ENCODE assay signal across 28 cellular contexts in the genomic region with DNA sequence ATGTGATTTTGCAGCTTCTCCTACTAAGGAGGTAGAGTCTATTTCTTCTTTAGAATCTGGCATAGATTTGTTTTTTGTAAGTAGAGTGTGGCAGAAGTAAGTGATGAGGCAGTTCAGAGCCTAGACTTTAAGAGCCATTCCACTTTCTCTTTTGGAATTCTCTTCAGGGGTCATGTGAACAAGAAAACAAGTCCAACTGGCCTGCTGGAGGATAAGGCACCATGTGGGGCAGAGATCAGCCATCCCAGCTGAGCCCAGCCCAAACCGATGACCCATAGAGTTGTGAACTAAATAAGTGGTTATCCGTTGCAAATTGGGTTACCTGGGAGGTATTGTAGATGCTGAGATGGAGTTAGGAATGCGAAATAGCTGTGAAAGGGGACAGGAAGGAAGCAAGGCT.
"Had no signal": no experiment of that assay in that cellular context is flagged by ENCODE, and none has a peak within 500 bp of the region (broad histone marks: within the 10 kb centered on the region; RNA-seq: fewer than 3 reads in every experiment).

No MANE protein-coding gene starts in this region.

- H3K27ac Mint-ChIP-seq: activated CD4-positive, alpha-beta T cell treated with anti-CD3 and anti-CD28 coated beads, Interleukin-2, amount 10 ng/mL, durations not matched to agents 24 days and 14 days; activated CD8-positive, alpha-beta memory T cell treated with anti-CD3 and anti-CD28 coated beads, Interleukin-2, amount 10 ng/mL, durations not matched to agents 7 days and 5 days; activated CD8-positive, alpha-beta T cell treated with anti-CD3 and anti-CD28 coated beads for 36 hours; activated naive CD4-positive, alpha-beta T cell treated with anti-CD3 and anti-CD28 coated beads, Interleukin-2, amount 50 U/mL, for 72 hours; activated T-cell treated with anti-CD3 and anti-CD28 coated beads, Interleukin-2, amount 50 U/mL, for 72 hours; naive thymus-derived CD4-positive, alpha-beta T cell; stimulated activated effector memory CD8-positive, alpha-beta T cell treated with anti-CD3 and anti-CD28 coated beads, Interleukin-12 subunit alpha, Interleukin-12 subunit beta, amount 100 ng/mL, for 72 hours; stimulated activated naive CD8-positive, alpha-beta T cell treated with anti-CD3 and anti-CD28 coated beads, Interleukin-15, Interleukin-2, amounts not matched to agents 100 ng/mL and 50 ng/mL, for 24 hours; T-helper 1 cell treated with Interleukin-12 subunit alpha and Interleukin-12 subunit beta and Interleukin-4 antibody, amounts not matched to agents 30 μg/mL and 1 μg/mL, for 36 hours had no signal

- H3K9me3 ChIP-seq: esophagus squamous epithelium, pancreas, prostate gland, sigmoid colon, thoracic aorta, upper lobe of left lung had no signal

- H3K36me3 Mint-ChIP-seq: activated CD8-positive, alpha-beta memory T cell treated with anti-CD3 and anti-CD28 coated beads, Interleukin-2, amount 10 ng/mL, durations not matched to agents 7 days and 5 days; activated naive CD4-positive, alpha-beta T cell treated with anti-CD3 and anti-CD28 coated beads, Interleukin-2, amount 50 U/mL, for 72 hours; naive thymus-derived CD4-positive, alpha-beta T cell; stimulated activated effector memory CD8-positive, alpha-beta T cell treated with anti-CD3 and anti-CD28 coated beads, Interleukin-12 subunit alpha, Interleukin-12 subunit beta, amount 100 ng/mL, for 72 hours had no signal

- H3K4me3 ChIP-seq: esophagus squamous epithelium, pancreas, prostate gland, sigmoid colon, thoracic aorta, upper lobe of left lung had no signal

- H3K4me3 Mint-ChIP-seq: activated CD4-positive, alpha-beta T cell treated with anti-CD3 and anti-CD28 coated beads, Interleukin-2, amount 10 ng/mL, durations not matched to agents 24 days and 14 days; activated CD8-positive, alpha-beta memory T cell treated with anti-CD3 and anti-CD28 coated beads, Interleukin-2, amount 10 ng/mL, durations not matched to agents 7 days and 5 days; activated CD8-positive, alpha-beta T cell treated with anti-CD3 and anti-CD28 coated beads for 36 hours; activated T-cell treated with anti-CD3 and anti-CD28 coated beads, Interleukin-2, amount 50 U/mL, for 72 hours; central memory CD8-positive, alpha-beta T cell; naive thymus-derived CD4-positive, alpha-beta T cell; stimulated activated effector memory CD8-positive, alpha-beta T cell treated with anti-CD3 and anti-CD28 coated beads, Interleukin-12 subunit alpha, Interleukin-12 subunit beta, amount 100 ng/mL, for 72 hours; stimulated activated naive CD8-positive, alpha-beta T cell treated with anti-CD3 and anti-CD28 coated beads, Interleukin-15, Interleukin-2, amounts not matched to agents 100 ng/mL and 50 ng/mL, for 24 hours; T-helper 1 cell treated with Interleukin-12 subunit alpha and Interleukin-12 subunit beta and Interleukin-4 antibody, amounts not matched to agents 30 μg/mL and 1 μg/mL, for 36 hours had no signal

- H3K4me1 Mint-ChIP-seq: activated CD4-positive, alpha-beta T cell treated with anti-CD3 and anti-CD28 coated beads, Interleukin-2, amount 10 ng/mL, durations not matched to agents 24 days and 14 days; activated CD8-positive, alpha-beta memory T cell treated with anti-CD3 and anti-CD28 coated beads, Interleukin-2, amount 10 ng/mL, durations not matched to agents 7 days and 5 days; central memory CD8-positive, alpha-beta T cell; naive thymus-derived CD4-positive, alpha-beta T cell; stimulated activated effector memory CD8-positive, alpha-beta T cell treated with anti-CD3 and anti-CD28 coated beads, Interleukin-12 subunit alpha, Interleukin-12 subunit beta, amount 100 ng/mL, for 72 hours had no signal

- H3K4me1 ChIP-seq: esophagus squamous epithelium, pancreas, prostate gland, sigmoid colon, upper lobe of left lung had no signal

- H3K36me3 ChIP-seq: esophagus squamous epithelium, pancreas, prostate gland, sigmoid colon, thoracic aorta, upper lobe of left lung, WERI-Rb-1 had no signal

- H3K27me3 ChIP-seq: esophagus squamous epithelium, pancreas, sigmoid colon, upper lobe of left lung had no signal

- H3K9me3 Mint-ChIP-seq: activated CD4-positive, alpha-beta T cell treated with anti-CD3 and anti-CD28 coated beads, Interleukin-2, amount 10 ng/mL, durations not matched to agents 24 days and 14 days; activated CD8-positive, alpha-beta T cell treated with anti-CD3 and anti-CD28 coated beads for 36 hours; activated naive CD4-positive, alpha-beta T cell treated with anti-CD3 and anti-CD28 coated beads, Interleukin-2, amount 50 U/mL, for 72 hours; central memory CD8-positive, alpha-beta T cell; naive thymus-derived CD4-positive, alpha-beta T cell; stimulated activated effector memory CD8-positive, alpha-beta T cell treated with anti-CD3 and anti-CD28 coated beads, Interleukin-12 subunit alpha, Interleukin-12 subunit beta, amount 100 ng/mL, for 72 hours; stimulated activated naive CD8-positive, alpha-beta T cell treated with anti-CD3 and anti-CD28 coated beads, Interleukin-15, Interleukin-2, amounts not matched to agents 100 ng/mL and 50 ng/mL, for 24 hours; T-helper 1 cell treated with Interleukin-12 subunit alpha and Interleukin-12 subunit beta and Interleukin-4 antibody, amounts not matched to agents 30 μg/mL and 1 μg/mL, for 36 hours had no signal

- DNase-seq: activated CD4-positive, alpha-beta T cell treated with anti-CD3 and anti-CD28 coated beads, Interleukin-2, amount 10 ng/mL, durations not matched to agents 24 days and 14 days; activated CD4-positive, CD25-positive, alpha-beta regulatory T cell treated with anti-CD3 and anti-CD28 coated beads, Interleukin-2, amount 50 U/mL, for 72 hours; activated CD8-positive, alpha-beta memory T cell treated with anti-CD3 and anti-CD28 coated beads, Interleukin-2, amount 10 ng/mL, durations not matched to agents 7 days and 5 days; activated CD8-positive, alpha-beta T cell treated with anti-CD3 and anti-CD28 coated beads for 36 hours; activated naive CD4-positive, alpha-beta T cell; activated T-cell treated with anti-CD3 and anti-CD28 coated beads, Interleukin-2, amount 50 U/mL, for 72 hours; dermis blood vessel endothelial cell; effector CD4-positive, alpha-beta T cell; esophagus squamous epithelium; glutamatergic neuron; islet precursor cell; left ventricle myocardium superior; naive thymus-derived CD4-positive, alpha-beta T cell; retina; sigmoid colon; stimulated activated CD4-positive, alpha-beta T cell treated with anti-CD3 and anti-CD28 coated beads, Interleukin-4, amount 100 ng/mL, for 24 hours; T-helper 9 cell; upper lobe of left lung; WERI-Rb-1 had no signal

- H3K27ac ChIP-seq: epithelial cell of prostate, esophagus squamous epithelium, prostate gland, sigmoid colon, thoracic aorta, upper lobe of left lung, WERI-Rb-1 had no signal
